ENCODE assay signal across 12 cellular contexts in the genomic region with DNA sequence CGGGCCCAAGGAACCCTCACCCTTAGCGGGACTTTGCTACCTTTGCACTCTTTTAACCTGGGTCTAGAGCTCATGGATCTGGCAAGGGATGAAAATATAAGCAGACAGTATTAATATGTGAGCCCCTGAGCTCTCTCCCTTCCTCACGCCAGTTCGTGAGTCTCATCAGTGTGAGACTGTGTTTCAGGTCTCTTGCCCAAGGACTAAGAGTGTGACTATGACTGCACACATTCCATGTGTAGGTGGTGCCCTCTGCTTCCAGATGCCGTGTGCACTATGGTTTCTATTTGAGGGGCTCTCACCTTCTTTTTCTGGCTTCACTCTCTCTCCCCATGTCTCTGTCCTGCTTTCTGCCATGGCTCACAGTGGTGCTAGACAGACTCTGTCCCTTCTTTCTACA. TPM values are rescaled to one million over a fixed set of nuclear protein-coding genes. Genes with fewer than 3 reads are reported as not detected.
A peak's percentile ranks its signal among the peaks of the same experiment; 100 is the strongest.
DNase-seq lines count a peak whose midpoint lies in the region; ATAC-seq and TF ChIP-seq lines count a peak whose summit lies in the region.
"Had no signal": no experiment of that assay in that cellular context is flagged by ENCODE, and none has a peak within 500 bp of the region (broad histone marks: within the 10 kb centered on the region; RNA-seq: fewer than 3 reads in every experiment).

No MANE protein-coding gene starts in this region.

- H3K9me3 ChIP-seq in AG04450 (ENCODE audit: control insufficient read depth, insufficient read depth, low read length): no peaks in the 10 kb centered on the region; the same call in 1 of the 2 replicates
- no peaks in the 10 kb centered on the region for H3K9me3 ChIP-seq in heart left ventricle
- H3K9me3 ChIP-seq: colonic mucosa had no signal

- H3K27me3 ChIP-seq in AG04450 (ENCODE audit: control insufficient read depth, insufficient read depth, low read length) (no peaks in the 10 kb centered on the region), heart left ventricle (no peaks in the 10 kb centered on the region)
- H3K27me3 ChIP-seq: colonic mucosa had no signal

- POLR2A ChIA-PET in AG04450 (lab: Yijun Ruan, JAX): no interaction called here

- ATAC-seq in heart left ventricle (peak; percentile 22 to 72 (median 66)), sciatic nerve (peak; percentile 53)

- no peak for DNase-seq in AG04450 (ENCODE audit: low read depth, low spot score)
- no peak for DNase-seq in heart left ventricle
- DNase-seq in sciatic nerve (ENCODE audit: low spot score): no peak
- no peak for DNase-seq in dermis blood vessel endothelial cell
- no peak for DNase-seq in NCI-H2107 (lab: John Stamatoyannopoulos, UW)
- DNase-seq in stimulated activated naive CD4-positive, alpha-beta T cell (lab: John Stamatoyannopoulos, UW): no peak
- no peak for DNase-seq in cerebellar cortex (ENCODE audit: low spot score)
- DNase-seq: activated CD4-positive, alpha-beta T cell treated with anti-CD3 and anti-CD28 coated beads, Interleukin-2, amount 50 U/mL, for 1 hour; activated effector memory CD4-positive, alpha-beta T cell treated with Interleukin-2 at 50 U/mL for 16 hours; colonic mucosa; T-helper 1 cell had no signal

- H3K27ac ChIP-seq in AG04450 (ENCODE audit: low read depth, low read length): peak overlapping the region; percentile 21
- H3K27ac ChIP-seq in angular gyrus (ENCODE audit: low read depth, low read length): peak overlapping the region; percentile 31
- H3K27ac ChIP-seq in heart left ventricle: peak overlapping the region; percentile 46 to 91 (median 80)
- H3K27ac ChIP-seq: colonic mucosa had no signal

- H3K4me1 ChIP-seq in heart left ventricle: peaks cover 2 to 64% (median 46%) of the 10 kb centered on the region in 12 donors
- H3K4me1 ChIP-seq: colonic mucosa had no signal

- WGBS in heart left ventricle, 4 donors: 48 to 71% (median 65%) methylated on average over 5 of the region's 5 CpGs

- TF ChIP-seq POLR2A in heart left ventricle (IDR thresholded peaks at IDR 0.05): no peak

- intact Hi-C loops in heart left ventricle (cut with DNase I) (loop anchor here in 3 of 10 donors (5.0 kb wide), 1 partner anchor 45 kb away; a partner anchor contains a TSS), sciatic nerve (cut with DNase I) (no loop called here)

- CTCF ChIA-PET in AG04450 (lab: Charles Lee): interaction anchor here (1.6 kb wide), 1 partner anchor 48 kb away, joined by 8 read pairs; no protein-coding TSS in a partner anchor

- H3K4me3 ChIP-seq in AG04450 (ENCODE audit: low read depth, low read length) (no peak overlapping the region), heart left ventricle (peak overlapping the region in 9 of 12 donors; percentile 10 to 41 (median 35))
- H3K4me3 ChIP-seq: colonic mucosa had no signal

- TF ChIP-seq CTCF in AG04450 (IDR thresholded peaks at IDR 0.05; ENCODE audit: low read depth, low read length) (no peak), heart left ventricle (IDR thresholded peaks at IDR 0.05) (no peak)

- peaks cover 0 to 5% (median 0%) of the 10 kb centered on the region in 9 donors for H3K36me3 ChIP-seq in heart left ventricle
- H3K36me3 ChIP-seq: colonic mucosa had no signal

RNA-seq across cellular contexts. Expression of a gene that starts 40.5 kb away (rescaled TPM):
- polyA plus RNA-seq in AG04450 (2011; rRNA removed) (12.5 and 14.9 TPM in 2 replicates), heart left ventricle (10 to 100 TPM; 40.5 to 42.2 TPM)
- polyA minus RNA-seq in AG04450 (2011; rRNA and poly(A)+ RNA removed): 10.9 and 14.6 TPM in 2 replicates
- total RNA-seq in heart left ventricle (10 to 100 TPM; 20.2 to 45.2 (median 34.7) TPM), sciatic nerve (17.1 TPM), dermis blood vessel endothelial cell (13.3 and 22.0 TPM in 2 replicates)

RNA-seq across cellular contexts. Expression of a gene that starts 46.7 kb away (rescaled TPM):
- 27.5 and 33.9 TPM in 2 replicates for polyA plus RNA-seq in AG04450 (2011; rRNA removed)
- polyA minus RNA-seq in AG04450 (2011; rRNA and poly(A)+ RNA removed): 31.3 and 37.8 TPM in 2 replicates
- total RNA-seq in heart left ventricle: 10 to 100 TPM; 23.2 to 46.6 (median 32.0) TPM
- 10 to 100 TPM; 59.2 to 59.7 TPM for polyA plus RNA-seq in heart left ventricle
- 16.6 TPM for total RNA-seq in sciatic nerve
- total RNA-seq in dermis blood vessel endothelial cell: 20.4 and 30.0 TPM in 2 replicates

Comparison
In these comparisons a context has a peak if more than half of its experiments do, and no peak if none do; other contexts are left out.
1. H3K27ac ChIP-seq: peak in every context shown above with its lines; median percentile 80 in heart left ventricle; 31 in angular gyrus; 21 in AG04450.